ENCODE assay signal across 1 cellular context in genomic region chr1:21651214-21652042, GRCh38.
TF ChIP-seq lines count a peak whose summit lies in the region.

No MANE protein-coding gene starts in this region.

TF ChIP-seq in WTC11, 78 proteins besides CTCF, POLR2A, EP300 and RAD21 (continued from another document):
- TF ChIP-seq, protein P1, sequence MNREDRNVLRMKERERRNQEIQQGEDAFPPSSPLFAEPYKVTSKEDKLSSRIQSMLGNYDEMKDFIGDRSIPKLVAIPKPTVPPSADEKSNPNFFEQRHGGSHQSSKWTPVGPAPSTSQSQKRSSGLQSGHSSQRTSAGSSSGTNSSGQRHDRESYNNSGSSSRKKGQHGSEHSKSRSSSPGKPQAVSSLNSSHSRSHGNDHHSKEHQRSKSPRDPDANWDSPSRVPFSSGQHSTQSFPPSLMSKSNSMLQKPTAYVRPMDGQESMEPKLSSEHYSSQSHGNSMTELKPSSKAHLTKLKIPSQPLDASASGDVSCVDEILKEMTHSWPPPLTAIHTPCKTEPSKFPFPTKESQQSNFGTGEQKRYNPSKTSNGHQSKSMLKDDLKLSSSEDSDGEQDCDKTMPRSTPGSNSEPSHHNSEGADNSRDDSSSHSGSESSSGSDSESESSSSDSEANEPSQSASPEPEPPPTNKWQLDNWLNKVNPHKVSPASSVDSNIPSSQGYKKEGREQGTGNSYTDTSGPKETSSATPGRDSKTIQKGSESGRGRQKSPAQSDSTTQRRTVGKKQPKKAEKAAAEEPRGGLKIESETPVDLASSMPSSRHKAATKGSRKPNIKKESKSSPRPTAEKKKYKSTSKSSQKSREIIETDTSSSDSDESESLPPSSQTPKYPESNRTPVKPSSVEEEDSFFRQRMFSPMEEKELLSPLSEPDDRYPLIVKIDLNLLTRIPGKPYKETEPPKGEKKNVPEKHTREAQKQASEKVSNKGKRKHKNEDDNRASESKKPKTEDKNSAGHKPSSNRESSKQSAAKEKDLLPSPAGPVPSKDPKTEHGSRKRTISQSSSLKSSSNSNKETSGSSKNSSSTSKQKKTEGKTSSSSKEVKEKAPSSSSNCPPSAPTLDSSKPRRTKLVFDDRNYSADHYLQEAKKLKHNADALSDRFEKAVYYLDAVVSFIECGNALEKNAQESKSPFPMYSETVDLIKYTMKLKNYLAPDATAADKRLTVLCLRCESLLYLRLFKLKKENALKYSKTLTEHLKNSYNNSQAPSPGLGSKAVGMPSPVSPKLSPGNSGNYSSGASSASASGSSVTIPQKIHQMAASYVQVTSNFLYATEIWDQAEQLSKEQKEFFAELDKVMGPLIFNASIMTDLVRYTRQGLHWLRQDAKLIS (CRISPR knock-in tag; IDR thresholded peaks at IDR 0.05; ENCODE audit: borderline replicate concordance) = no peak
- no peak for TF ChIP-seq ESRRA (CRISPR knock-in tag; IDR thresholded peaks at IDR 0.05; ENCODE audit: borderline replicate concordance)
